Comparison of ENCODE assay signal across 1 cellular context in genomic region chr7:149845257-149845980, GRCh38.
TF ChIP-seq lines count a peak whose summit lies in the region.

No MANE protein-coding gene starts in this region.

TF ChIP-seq in K562, 482 proteins besides CTCF, POLR2A, EP300 and RAD21:
- TF ChIP-seq ZNF24 (IDR thresholded peaks at IDR 0.05): 0 out of 2 replicates have a peak, but pooled peaks have one; percentile 16
- no peak for TF ChIP-seq GABPB1 (CRISPR knock-in tag; IDR thresholded peaks at IDR 0.05)
